In genomic region chr17:76130473-76130872, GRCh38 we compare ENCODE assay signal across 1 cellular context.
TF ChIP-seq lines count a peak whose summit lies in the region.

No MANE protein-coding gene starts in this region.

TF ChIP-seq in K562, 482 proteins besides CTCF, POLR2A, EP300 and RAD21:
- no peak for TF ChIP-seq E4F1 (CRISPR knock-in tag; IDR thresholded peaks at IDR 0.05; ENCODE audit: borderline replicate concordance)
- TF ChIP-seq, protein P1, sequence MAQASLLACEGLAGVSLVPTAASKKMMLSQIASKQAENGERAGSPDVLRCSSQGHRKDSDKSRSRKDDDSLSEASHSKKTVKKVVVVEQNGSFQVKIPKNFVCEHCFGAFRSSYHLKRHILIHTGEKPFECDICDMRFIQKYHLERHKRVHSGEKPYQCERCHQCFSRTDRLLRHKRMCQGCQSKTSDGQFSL (CRISPR knock-in tag; IDR thresholded peaks at IDR 0.05): peak; percentile 27; the same call in 1 of the 2 replicates
- TF ChIP-seq, protein P1 (tag; IDR thresholded peaks at IDR 0.05): no peak
